In genomic region chr17:82250868-82251500, GRCh38 we compare ENCODE assay signal across 1 cellular context.
TF ChIP-seq lines count a peak whose summit lies in the region.

No MANE protein-coding gene starts in this region.

TF ChIP-seq in GM12878, 131 proteins besides CTCF, POLR2A, EP300 and RAD21:
- TF ChIP-seq PML (IDR thresholded peaks at IDR 0.05; ENCODE audit: low read length) = 0 out of 2 replicates have a peak, but pooled peaks have one; percentile 21
- TF ChIP-seq EZH2 (IDR thresholded peaks at IDR 0.05; ENCODE audit: borderline replicate concordance, control insufficient read depth, low read depth, low read length) = no peak
